In the genomic region with DNA sequence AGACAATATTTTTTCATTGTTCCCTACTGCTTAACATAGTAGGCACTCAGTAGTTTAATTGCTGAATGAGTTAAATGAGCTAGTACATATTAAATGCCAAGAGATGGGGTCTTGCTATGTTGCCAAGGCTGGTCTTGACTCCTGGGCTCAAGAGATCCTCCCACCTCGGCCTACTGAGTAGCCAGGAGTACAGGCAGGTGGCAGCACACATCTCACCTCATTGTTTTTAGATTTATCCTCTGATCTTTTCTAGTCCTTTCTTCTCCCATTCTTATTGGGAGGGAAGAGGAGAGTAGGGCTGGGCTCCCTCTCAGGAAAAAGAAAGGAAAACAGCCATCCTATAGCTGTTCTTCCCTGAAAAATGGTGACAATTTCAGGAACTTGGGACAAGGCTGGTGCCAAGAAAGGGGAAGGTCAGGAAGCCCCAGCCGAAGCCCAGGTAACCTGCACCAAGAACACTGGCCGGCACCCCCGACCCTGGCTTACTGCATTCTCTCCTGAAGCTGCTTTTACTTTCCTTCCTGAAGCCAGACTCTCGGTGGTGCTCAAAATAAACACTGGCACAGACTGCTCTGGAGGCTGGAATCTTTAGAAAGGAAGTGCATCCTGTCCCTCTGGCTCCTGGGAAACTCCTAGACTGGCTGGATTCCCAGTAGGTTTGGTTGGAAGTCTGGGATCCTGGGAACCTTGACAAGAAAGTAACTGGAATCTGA, we compare ENCODE assay signal across 11 cellular contexts. TPM values are rescaled to one million over a fixed set of nuclear protein-coding genes. Genes with fewer than 3 reads are reported as not detected.
DNase-seq lines count a peak whose midpoint lies in the region; ATAC-seq and TF ChIP-seq lines count a peak whose summit lies in the region.
"Had no signal": no experiment of that assay in that cellular context is flagged by ENCODE, and none has a peak within 500 bp of the region (broad histone marks: within the 10 kb centered on the region; RNA-seq: fewer than 3 reads in every experiment).

No MANE protein-coding gene starts in this region.

- 59 to 77% methylated on average over 5 of the region's 5 CpGs for WGBS in lung, 2 donors

- no peak for DNase-seq in activated naive CD4-positive, alpha-beta T cell treated with anti-CD3 and anti-CD28 coated beads, Interleukin-2, amount 10 ng/mL, durations not matched to agents 7 days and 5 days
- DNase-seq in activated naive CD4-positive, alpha-beta T cell treated with anti-CD3 and anti-CD28 coated beads, Interleukin-2, amount 50 U/mL, for 72 hours (ENCODE audit: low spot score in 2 of 2): no peak
- DNase-seq in lung (ENCODE audit: low spot score) (no peak), upper lobe of right lung (no peak), WERI-Rb-1 (no peak), GM10266 (ENCODE audit: extremely low spot score) (no peak)
- no peak for DNase-seq in activated CD4-positive, alpha-beta T cell treated with anti-CD3 and anti-CD28 coated beads for 48 hours
- DNase-seq: NCI-H526; stimulated activated CD4-positive, alpha-beta T cell treated with anti-CD3 and anti-CD28 coated beads, Interleukin-2, amount 100 ng/mL, for 48 hours had no signal

- H3K27ac ChIP-seq in cingulate gyrus (ENCODE audit: low read depth, low read length) (peak overlapping the region; percentile 43), lung (ENCODE audit: low read depth in 1 of 2, low read length in 1 of 2) (peak overlapping the region; percentile 56 to 61), upper lobe of right lung (peak overlapping the region; percentile 66), WERI-Rb-1 (no peak overlapping the region)

- H3K4me1 ChIP-seq in lung (ENCODE audit: control insufficient read depth in 2 of 2, insufficient read depth in 2 of 2, low read length in 2 of 2): peaks cover 4 to 6% of the 10 kb centered on the region in 2 donors
- H3K4me1 ChIP-seq in upper lobe of right lung: peaks cover 31% of the 10 kb centered on the region

- CTCF ChIA-PET in activated naive CD4-positive, alpha-beta T cell treated with anti-CD3 and anti-CD28 coated beads, Interleukin-2, amount 10 ng/mL, durations not matched to agents 7 days and 5 days (lab: Charles Lee): interaction anchor here (0.7 to 0.9 kb wide), 2 partner anchors 78 to 213 kb away, joined by 3 read pairs; no protein-coding TSS in a partner anchor

- H3K4me3 ChIP-seq in lung: no peak overlapping the region
- H3K4me3 ChIP-seq in upper lobe of right lung: peak overlapping the region; percentile 16
- no peak overlapping the region for H3K4me3 ChIP-seq in WERI-Rb-1 (ENCODE audit: low read depth, low read length)

- TF ChIP-seq CTCF in lung (IDR thresholded peaks at IDR 0.05; ENCODE audit: control extremely low read depth, extremely low read depth): no peak
- no peak for TF ChIP-seq CTCF in upper lobe of right lung (IDR thresholded peaks at IDR 0.05)
- no peak for TF ChIP-seq CTCF in WERI-Rb-1 (IDR thresholded peaks at IDR 0.05; ENCODE audit: low read depth, low read length)
- no peak for TF ChIP-seq CTCF in GM10266 (IDR thresholded peaks at IDR 0.05; ENCODE audit: control insufficient read depth, insufficient read depth, low read depth, missing control alignments)

- no peaks in the 10 kb centered on the region for H3K9me3 ChIP-seq in lung (ENCODE audit: control insufficient read depth in 2 of 2, insufficient read depth in 1 of 2, low read length in 1 of 2)
- H3K9me3 ChIP-seq in upper lobe of right lung: no peaks in the 10 kb centered on the region
- H3K9me3 ChIP-seq in WERI-Rb-1 (ENCODE audit: severe bottlenecking): no peaks in the 10 kb centered on the region

- H3K4me3 Mint-ChIP-seq in activated naive CD4-positive, alpha-beta T cell treated with anti-CD3 and anti-CD28 coated beads, Interleukin-2, amount 10 ng/mL, durations not matched to agents 7 days and 5 days: no peak overlapping the region

- H3K27me3 Mint-ChIP-seq in activated naive CD4-positive, alpha-beta T cell treated with anti-CD3 and anti-CD28 coated beads, Interleukin-2, amount 10 ng/mL, durations not matched to agents 7 days and 5 days: no peaks in the 10 kb centered on the region

- H3K27ac Mint-ChIP-seq in activated naive CD4-positive, alpha-beta T cell treated with anti-CD3 and anti-CD28 coated beads, Interleukin-2, amount 10 ng/mL, durations not matched to agents 7 days and 5 days: peak overlapping the region; percentile 45
- peak overlapping the region in 1 of 2 donors; percentile 95 for H3K27ac Mint-ChIP-seq in activated naive CD4-positive, alpha-beta T cell treated with anti-CD3 and anti-CD28 coated beads, Interleukin-2, amount 50 U/mL, for 72 hours

- H3K36me3 ChIP-seq in lung (ENCODE audit: control insufficient read depth in 2 of 2, insufficient read depth in 2 of 2, low read length in 2 of 2) (peaks cover 12 to 35% of the 10 kb centered on the region in 2 donors), upper lobe of right lung (peaks cover 40% of the 10 kb centered on the region), WERI-Rb-1 (peaks cover 23% of the 10 kb centered on the region)

- peaks cover 51% of the 10 kb centered on the region for H3K4me1 Mint-ChIP-seq in activated naive CD4-positive, alpha-beta T cell treated with anti-CD3 and anti-CD28 coated beads, Interleukin-2, amount 10 ng/mL, durations not matched to agents 7 days and 5 days

- H3K9me3 Mint-ChIP-seq in activated naive CD4-positive, alpha-beta T cell treated with anti-CD3 and anti-CD28 coated beads, Interleukin-2, amount 10 ng/mL, durations not matched to agents 7 days and 5 days: no peaks in the 10 kb centered on the region
- H3K9me3 Mint-ChIP-seq in activated naive CD4-positive, alpha-beta T cell treated with anti-CD3 and anti-CD28 coated beads, Interleukin-2, amount 50 U/mL, for 72 hours: no peaks in the 10 kb centered on the region

- H3K36me3 Mint-ChIP-seq in activated naive CD4-positive, alpha-beta T cell treated with anti-CD3 and anti-CD28 coated beads, Interleukin-2, amount 10 ng/mL, durations not matched to agents 7 days and 5 days: peaks cover 18% of the 10 kb centered on the region
- H3K36me3 Mint-ChIP-seq in activated naive CD4-positive, alpha-beta T cell treated with anti-CD3 and anti-CD28 coated beads, Interleukin-2, amount 50 U/mL, for 72 hours: peaks cover 0 to 13% of the 10 kb centered on the region in 2 donors

- intact Hi-C loops in upper lobe of right lung (cut with DNase I): no loop called here

- ATAC-seq in activated naive CD4-positive, alpha-beta T cell treated with anti-CD3 and anti-CD28 coated beads, Interleukin-2, amount 50 U/mL, for 72 hours: no peak
- ATAC-seq in lung (ENCODE audit: insufficient read depth, low FRiP score) (no peak), upper lobe of right lung (no peak)

- H3K27me3 ChIP-seq in lung (ENCODE audit: control insufficient read depth, insufficient read depth): no peaks in the 10 kb centered on the region
- no peaks in the 10 kb centered on the region for H3K27me3 ChIP-seq in upper lobe of right lung
- no peaks in the 10 kb centered on the region for H3K27me3 ChIP-seq in WERI-Rb-1 (ENCODE audit: insufficient read depth, low read depth, severe bottlenecking)

RNA-seq across cellular contexts. Expression of a gene that starts 2.7 kb away (rescaled TPM):
- 10 to 100 TPM; 25.7 to 26.2 TPM for total RNA-seq in activated naive CD4-positive, alpha-beta T cell treated with anti-CD3 and anti-CD28 coated beads, Interleukin-2, amount 50 U/mL, for 72 hours
- total RNA-seq in lung (10 to 100 TPM; 35.0 to 59.6 TPM), upper lobe of right lung (82.7 TPM)
- 10 to 100 TPM; 17.7 to 36.9 TPM for polyA plus RNA-seq in lung

RNA-seq across cellular contexts. Expression of a gene that starts 2.9 kb away (rescaled TPM):
- 10 to 100 TPM; 16.4 to 16.8 TPM for total RNA-seq in activated naive CD4-positive, alpha-beta T cell treated with anti-CD3 and anti-CD28 coated beads, Interleukin-2, amount 50 U/mL, for 72 hours
- 10 to 100 TPM; 29.5 to 36.0 TPM for total RNA-seq in lung
- polyA plus RNA-seq in lung: 10 to 100 TPM; 35.6 to 74.1 TPM
- total RNA-seq in upper lobe of right lung: 33.3 TPM

RNA-seq across cellular contexts. Expression of a gene that starts 19.1 kb away (rescaled TPM):
- 10 to 100 TPM; 62.2 to 83.4 TPM for total RNA-seq in activated naive CD4-positive, alpha-beta T cell treated with anti-CD3 and anti-CD28 coated beads, Interleukin-2, amount 50 U/mL, for 72 hours
- 10 to 100 TPM; 38.7 to 82.6 TPM for total RNA-seq in lung
- polyA plus RNA-seq in lung: 10 to 100 TPM; 43.6 to 80.9 TPM
- 55.3 TPM for total RNA-seq in upper lobe of right lung

RNA-seq across cellular contexts. Expression of a gene that starts 19.2 kb away (rescaled TPM):
- 10 to 100 TPM; 24.5 to 31.1 TPM for total RNA-seq in activated naive CD4-positive, alpha-beta T cell treated with anti-CD3 and anti-CD28 coated beads, Interleukin-2, amount 50 U/mL, for 72 hours
- 10 to 100 TPM; 23.5 to 62.6 TPM for total RNA-seq in lung
- 10 to 100 TPM; 35.3 to 42.2 TPM for polyA plus RNA-seq in lung
- 64.4 TPM for total RNA-seq in upper lobe of right lung

RNA-seq across cellular contexts. Expression of a gene that starts 26.8 kb away (rescaled TPM):
- total RNA-seq in activated naive CD4-positive, alpha-beta T cell treated with anti-CD3 and anti-CD28 coated beads, Interleukin-2, amount 50 U/mL, for 72 hours: not detected
- not detected for total RNA-seq in lung
- not detected for polyA plus RNA-seq in lung
- not detected for total RNA-seq in upper lobe of right lung
- total RNA-seq: lower leg skin had no signal
